In genomic region chr15:34436956-34437442, GRCh38 we compare ENCODE assay signal across 1 cellular context.
TF ChIP-seq lines count a peak whose summit lies in the region.

No MANE protein-coding gene starts in this region.

TF ChIP-seq in IMR-90, 13 proteins besides CTCF, POLR2A, EP300 and RAD21 (continued from another document):
- TF ChIP-seq FOS (IDR thresholded peaks at IDR 0.05; ENCODE audit: low read depth, low read length) (no peak), BHLHE40 (IDR thresholded peaks at IDR 0.05; ENCODE audit: low read depth, low read length) (no peak), MXI1 (IDR thresholded peaks at IDR 0.05; ENCODE audit: borderline replicate concordance, low read depth, low read length) (no peak), MAFK (IDR thresholded peaks at IDR 0.05; ENCODE audit: low read depth, low read length) (no peak), NFE2L2 (IDR thresholded peaks at IDR 0.05; ENCODE audit: low read depth, low read length) (no peak), USF2 (IDR thresholded peaks at IDR 0.05; ENCODE audit: low read depth, low read length) (no peak)
